ENCODE assay signal across 8 cellular contexts in the genomic region with DNA sequence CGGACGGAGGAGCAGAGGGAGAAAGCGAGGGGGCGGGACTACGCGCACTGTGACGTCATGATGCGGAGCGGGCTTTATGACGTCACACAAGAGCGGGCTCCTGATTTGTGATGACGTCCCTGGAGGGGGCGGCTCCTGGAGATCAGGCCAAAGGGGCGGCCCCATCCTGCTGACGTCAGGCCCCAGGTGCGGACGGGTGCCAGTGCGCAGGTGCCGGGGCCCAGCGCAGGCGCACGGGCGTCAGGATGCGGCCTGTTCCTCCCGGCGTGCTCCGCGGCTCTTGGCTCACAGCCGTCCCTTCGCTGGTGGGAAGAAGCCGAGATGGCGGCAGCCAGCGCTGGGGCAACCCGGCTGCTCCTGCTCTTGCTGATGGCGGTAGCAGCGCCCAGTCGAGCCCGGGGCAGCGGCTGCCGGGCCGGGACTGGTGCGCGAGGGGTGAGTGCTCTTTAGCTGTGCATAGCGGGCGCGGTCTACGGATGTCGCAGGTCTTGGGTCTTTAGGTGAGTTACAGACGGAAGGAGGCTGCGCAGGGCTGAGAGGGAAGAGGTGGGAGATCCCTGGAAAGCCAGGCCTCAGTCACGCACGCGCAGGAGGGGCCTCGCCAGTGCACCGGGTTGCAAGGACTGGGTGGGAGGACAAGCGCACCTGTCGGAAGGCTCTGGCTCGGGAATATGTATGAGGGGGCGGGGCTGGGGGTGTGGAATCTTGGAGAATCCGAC. TPM values are rescaled to one million over a fixed set of nuclear protein-coding genes. Genes with fewer than 3 reads are reported as not detected.
DNase-seq lines count a peak whose midpoint lies in the region; ATAC-seq and TF ChIP-seq lines count a peak whose summit lies in the region.

A gene (plus strand): TSS at position 284 of the 719 bp plus-strand sequence. CDS start 38 bp downstream, at position 322.
A gene (minus strand): TSS at position 625 of the 719 bp plus-strand sequence. CDS start 460 bp downstream, at position 165.

- peak within 1 kb of the TSS; percentile 92 to 100 for H3K4me3 ChIP-seq in HCT116 (replicated peaks in 1 of 2; ENCODE audit: low read depth in 1 of 2, low read length in 2 of 2)
- H3K4me3 ChIP-seq in heart left ventricle: peak within 1 kb of the TSS; percentile 47 to 99 (median 95)
- H3K4me3 ChIP-seq in transverse colon: peak within 1 kb of the TSS; percentile 76 to 96 (median 79)

- CTCF ChIA-PET in HCT116 (lab: Charles Lee): no interaction called here

- no peak for TF ChIP-seq RAD21 in HCT116 (IDR thresholded peaks at IDR 0.05; ENCODE audit: low read depth)

- H3K4me1 Mint-ChIP-seq in activated naive CD8-positive, alpha-beta T cell treated with anti-CD3 and anti-CD28 coated beads, Interleukin-2, amount 50 U/mL, for 24 hours: peaks cover 24% of the 10 kb centered on the region

- no peaks in the 10 kb centered on the region for H3K9me3 Mint-ChIP-seq in activated naive CD8-positive, alpha-beta T cell treated with anti-CD3 and anti-CD28 coated beads, Interleukin-2, amount 50 U/mL, for 24 hours

- TF ChIP-seq CTCF in HCT116 (IDR thresholded peaks at IDR 0.05 in 2 of 3, conservative IDR thresholded peaks at IDR 0.05 in 1 of 3; ENCODE audit: borderline replicate concordance in 1 of 3, insufficient read depth in 1 of 3, low read depth in 2 of 3, low read length in 2 of 3) (no peak), heart left ventricle (IDR thresholded peaks at IDR 0.05) (no peak), transverse colon (IDR thresholded peaks at IDR 0.05) (peak in 1 of 5 experiments; percentile 25)

- intact Hi-C loops in HCT116 (cut with micrococcal nuclease): loop anchor here (1.0 kb wide), 2 partner anchors 35 to 100 kb away; a partner anchor contains a TSS
- intact Hi-C loops in heart left ventricle (cut with DNase I): loop anchor here in 6 of 10 donors (1.0 to 5.0 kb wide), 3 partner anchors 34 to 109 kb away; a partner anchor contains a TSS
- intact Hi-C loops in transverse colon (cut with DNase I; ENCODE audit: low total_unique reads): loop anchor here (5.0 kb wide), 1 partner anchor 1929 kb away; no protein-coding TSS in a partner anchor

- H3K36me3 ChIP-seq in HCT116 (ENCODE audit: control insufficient read depth in 1 of 2, insufficient read depth in 2 of 2, low read length in 2 of 2): peaks cover 12 to 21% of the 10 kb centered on the region in 2 experiments; a peak in 3 of 4 replicates
- peaks cover 0 to 32% (median 23%) of the 10 kb centered on the region in 9 donors for H3K36me3 ChIP-seq in heart left ventricle
- peaks cover 0 to 25% (median 9%) of the 10 kb centered on the region in 4 donors for H3K36me3 ChIP-seq in transverse colon

- H3K27me3 ChIP-seq in HCT116 (ENCODE audit: insufficient read depth, low read length): no peaks in the 10 kb centered on the region
- H3K27me3 ChIP-seq in heart left ventricle: no peaks in the 10 kb centered on the region
- H3K27me3 ChIP-seq in transverse colon: no peaks in the 10 kb centered on the region

- TSS peak; percentile 81 for BruUV-seq in HCT116 (replicated peaks; lab: Mats Ljungman, UMichigan)

- POLR2A ChIA-PET in HCT116 (lab: Charles Lee): no interaction called here

- peak within 1 kb of the TSS; percentile 97 for H3K4me2 ChIP-seq in HCT116 (ENCODE audit: low read length)

- peaks cover 11% of the 10 kb centered on the region for H3K36me3 Mint-ChIP-seq in activated naive CD8-positive, alpha-beta T cell treated with anti-CD3 and anti-CD28 coated beads, Interleukin-2, amount 50 U/mL, for 24 hours (ENCODE audit: low read depth)

- H3K4me1 ChIP-seq in HCT116 (ENCODE audit: control insufficient read depth in 1 of 2, insufficient read depth in 2 of 2, low read length in 2 of 2): peaks cover 9 to 21% of the 10 kb centered on the region in 2 experiments; a peak in 3 of 4 replicates
- H3K4me1 ChIP-seq in heart left ventricle: peaks cover 7 to 26% (median 14%) of the 10 kb centered on the region in 12 donors
- H3K4me1 ChIP-seq in transverse colon: peaks cover 6 to 16% (median 10%) of the 10 kb centered on the region in 4 donors

- peak; percentile 86 for DNase-seq in GDM1 (lab: John Stamatoyannopoulos, UW)
- DNase-seq in HCT116 (ENCODE audit: low read depth, low spot score): peak; percentile 96
- peak; percentile 97 for DNase-seq in NAMALWA (ENCODE audit: low spot score)
- peak; percentile 36 for DNase-seq in SKM-1 treated with dmso at 0.1 percent for 144 hours (lab: John Stamatoyannopoulos, UW; ENCODE audit: unreplicated experiment)
- DNase-seq in activated naive CD8-positive, alpha-beta T cell treated with anti-CD3 and anti-CD28 coated beads, Interleukin-2, amount 50 U/mL, for 24 hours: peak; percentile 95
- peak; percentile 90 to 96 (median 94) for DNase-seq in heart left ventricle
- DNase-seq in pons (ENCODE audit: low spot score): peak; percentile 78
- DNase-seq in transverse colon: peak; percentile 94

- H3K27ac ChIP-seq in HCT116 (ENCODE audit: low read depth, low read length) (peak within 1 kb of the TSS; percentile 93), heart left ventricle (peak within 1 kb of the TSS; percentile 35 to 88 (median 80)), transverse colon (peak within 1 kb of the TSS; percentile 87 to 88 (median 88))

- TF ChIP-seq EP300 in transverse colon (IDR thresholded peaks at IDR 0.05; ENCODE audit: low read depth): peak; percentile 18

- peak within 1 kb of the TSS; percentile 68 for H2AFZ ChIP-seq in HCT116 (ENCODE audit: low read depth, low read length, poor library complexity, severe bottlenecking)

- ATAC-seq in HCT116 (peak; percentile 90), heart left ventricle (peak; percentile 84 to 98 (median 95))
- ATAC-seq in activated naive CD8-positive, alpha-beta T cell treated with anti-CD3 and anti-CD28 coated beads, Interleukin-2, amount 50 U/mL, for 24 hours: peak; percentile 90

- in situ Hi-C loops in transverse colon (cut with MboI; ENCODE audit: low pct_ligation_motif_present in 1 of 4, low pct_unique_long_range_greater_than_20kb in 1 of 4, low sequenced_read_pairs in 3 of 4): no loop called here

- no peaks in the 10 kb centered on the region for H3K9me2 ChIP-seq in HCT116 (ENCODE audit: insufficient read depth)

- RAD21 ChIA-PET in HCT116 (lab: Charles Lee; ENCODE audit: low non-redundant PET in 1 of 2, low total read pairs in 2 of 2, uncharacterized antibody in 2 of 2, unreplicated experiment in 2 of 2): no interaction called here

- no peaks in the 10 kb centered on the region for H3K27me3 Mint-ChIP-seq in activated naive CD8-positive, alpha-beta T cell treated with anti-CD3 and anti-CD28 coated beads, Interleukin-2, amount 50 U/mL, for 24 hours

- TF ChIP-seq POLR2A in HCT116 (IDR thresholded peaks at IDR 0.05; ENCODE audit: borderline replicate concordance, extremely low read depth, insufficient read depth, insufficient read length) (peak; percentile 92), heart left ventricle (IDR thresholded peaks at IDR 0.05) (peak in 1 of 2 donors; percentile 74), transverse colon (IDR thresholded peaks at IDR 0.05) (peak; percentile 84)

- H3K9ac ChIP-seq in HCT116 (ENCODE audit: low read length): peak within 1 kb of the TSS; percentile 92

- H3K27ac Mint-ChIP-seq in activated naive CD8-positive, alpha-beta T cell treated with anti-CD3 and anti-CD28 coated beads, Interleukin-2, amount 50 U/mL, for 24 hours: peak within 1 kb of the TSS; percentile 91

- peak within 1 kb of the TSS; percentile 98 for H3K4me3 Mint-ChIP-seq in activated naive CD8-positive, alpha-beta T cell treated with anti-CD3 and anti-CD28 coated beads, Interleukin-2, amount 50 U/mL, for 24 hours

- no peaks in the 10 kb centered on the region for H4K20me1 ChIP-seq in HCT116 (ENCODE audit: insufficient read depth)

- H3K79me2 ChIP-seq in HCT116 (ENCODE audit: insufficient read depth, low read length): peaks cover 38% of the 10 kb centered on the region

- WGBS in heart left ventricle, 4 donors: 1 to 4% (median 2%) methylated on average over 23 to 60 of the region's 60 CpGs
- WGBS in transverse colon (ENCODE audit: low coverage in 1 of 2), 2 donors: 4% methylated on average over 49 of the region's 60 CpGs; no CpG with 5 or more reads in 1 of the 2 donors

- H3K9me3 ChIP-seq in HCT116 (ENCODE audit: control insufficient read depth in 1 of 2, insufficient read depth in 1 of 2, low read depth in 1 of 2, low read length in 2 of 2) (no peaks in the 10 kb centered on the region), heart left ventricle (no peaks in the 10 kb centered on the region), transverse colon (no peaks in the 10 kb centered on the region)

RNA-seq across cellular contexts. Expression of the first gene that starts in this region (rescaled TPM):
- total RNA-seq in HCT116 (2021; ENCODE audit: unreplicated experiment): 92.4 TPM
- polyA plus RNA-seq in HCT116 (2012): 68.1 and 70.4 TPM in 2 replicates
- total RNA-seq in heart left ventricle: 100 to 1,000 TPM in 4 of 9 donors, 10 to 100 TPM in 5; 72.8 to 138 (median 91.1) TPM
- 100 to 1,000 TPM in 1 of 2 donors, 10 to 100 TPM in 1; 95.3 to 108 TPM for polyA plus RNA-seq in heart left ventricle
- total RNA-seq in transverse colon: 100 to 1,000 TPM in 1 of 4 donors, 10 to 100 TPM in 3; 50.5 to 117 (median 78.7) TPM

RNA-seq across cellular contexts. Expression of the second gene that starts in this region (rescaled TPM):
- 12.2 TPM for total RNA-seq in HCT116 (2021; ENCODE audit: unreplicated experiment)
- 19.2 and 19.3 TPM in 2 replicates for polyA plus RNA-seq in HCT116 (2012)
- 1 to 10 TPM in 6 of 9 donors, under 1 TPM in 3; 0.51 to 6.4 (median 1.6) TPM for total RNA-seq in heart left ventricle
- polyA plus RNA-seq in heart left ventricle: 1 to 10 TPM; 1.1 to 3.0 TPM
- total RNA-seq in transverse colon: 1 to 10 TPM in 1 of 4 donors, under 1 TPM in 2, not detected in 1; 0.55 to 4.2 (median 0.79) TPM

Comparison
In these comparisons a context has a peak if more than half of its experiments do, and no peak if none do; other contexts are left out.
1. Peak in every context shown above with its lines: DNase-seq, ATAC-seq, H3K4me3 ChIP-seq and H3K27ac ChIP-seq.
2. DNase-seq: peak in every context shown above with its lines; median percentile 97 in NAMALWA; 96 in HCT116; 95 in activated naive CD8-positive, alpha-beta T cell treated with anti-CD3 and anti-CD28 coated beads, Interleukin-2, amount 50 U/mL, for 24 hours; 94 in heart left ventricle; 94 in transverse colon; 86 in GDM1; 78 in pons; 36 in SKM-1 treated with dmso at 0.1 percent for 144 hours.